Comparison of ENCODE assay signal across 19 cellular contexts in genomic region chr4:79609853-79610252, GRCh38.
"Had no signal": no experiment of that assay in that cellular context is flagged by ENCODE, and none has a peak within 500 bp of the region (broad histone marks: within the 10 kb centered on the region; RNA-seq: fewer than 3 reads in every experiment).

No MANE protein-coding gene starts in this region.

- H3K4me3 ChIP-seq: colonic mucosa, heart right ventricle, left lung, lung, sigmoid colon, thoracic aorta, upper lobe of left lung had no signal

- H3K27ac Mint-ChIP-seq: activated CD4-positive, alpha-beta T cell treated with anti-CD3 and anti-CD28 coated beads, Interleukin-2, amount 10 ng/mL, durations not matched to agents 24 days and 14 days; activated CD8-positive, alpha-beta memory T cell treated with anti-CD3 and anti-CD28 coated beads, Interleukin-2, amount 10 ng/mL, durations not matched to agents 7 days and 5 days; activated CD8-positive, alpha-beta T cell treated with anti-CD3 and anti-CD28 coated beads for 36 hours; activated naive CD4-positive, alpha-beta T cell treated with anti-CD3 and anti-CD28 coated beads, Interleukin-2, amount 50 U/mL, for 24 hours; naive thymus-derived CD8-positive, alpha-beta T cell had no signal

- FAIRE-seq: bronchial epithelial cell, keratinocyte had no signal

- DNase-seq: activated CD4-positive, alpha-beta T cell treated with anti-CD3 and anti-CD28 coated beads, Interleukin-2, amount 10 ng/mL, durations not matched to agents 24 days and 14 days; activated CD8-positive, alpha-beta memory T cell treated with anti-CD3 and anti-CD28 coated beads, Interleukin-2, amount 10 ng/mL, durations not matched to agents 7 days and 5 days; activated CD8-positive, alpha-beta T cell treated with anti-CD3 and anti-CD28 coated beads for 36 hours; activated gamma-delta T cell; activated T-cell treated with anti-CD3 and anti-CD28 coated beads for 4 hours; anterior cingulate cortex; colonic mucosa; heart right ventricle; left lung; naive thymus-derived CD8-positive, alpha-beta T cell; sigmoid colon; stimulated activated CD4-positive, alpha-beta T cell treated with anti-CD3 and anti-CD28 coated beads, Interleukin-4, amount 100 ng/mL, for 1 hour; stimulated activated naive CD4-positive, alpha-beta T cell treated with Interleukin-2 at 50 U/mL for 16 hours; upper lobe of left lung had no signal

- H3K9me3 ChIP-seq: colonic mucosa, left lung, sigmoid colon, thoracic aorta, upper lobe of left lung had no signal

- H3K4me1 ChIP-seq: colonic mucosa, left lung, upper lobe of left lung had no signal

- H3K4me3 Mint-ChIP-seq: activated CD4-positive, alpha-beta T cell treated with anti-CD3 and anti-CD28 coated beads, Interleukin-2, amount 10 ng/mL, durations not matched to agents 24 days and 14 days; activated CD8-positive, alpha-beta memory T cell treated with anti-CD3 and anti-CD28 coated beads, Interleukin-2, amount 10 ng/mL, durations not matched to agents 7 days and 5 days; activated CD8-positive, alpha-beta T cell treated with anti-CD3 and anti-CD28 coated beads for 36 hours; activated naive CD4-positive, alpha-beta T cell treated with anti-CD3 and anti-CD28 coated beads, Interleukin-2, amount 50 U/mL, for 24 hours; naive thymus-derived CD8-positive, alpha-beta T cell had no signal

- H3K36me3 ChIP-seq: colonic mucosa, heart right ventricle, left lung, sigmoid colon, thoracic aorta, upper lobe of left lung had no signal

- ATAC-seq: activated CD8-positive, alpha-beta memory T cell treated with anti-CD3 and anti-CD28 coated beads, Interleukin-2, amount 10 ng/mL, durations not matched to agents 7 days and 5 days; activated CD8-positive, alpha-beta T cell treated with anti-CD3 and anti-CD28 coated beads for 36 hours; heart right ventricle; left lung; naive thymus-derived CD8-positive, alpha-beta T cell had no signal

- H3K27ac ChIP-seq: colonic mucosa, heart right ventricle, left lung, thoracic aorta, upper lobe of left lung had no signal

- H3K36me3 Mint-ChIP-seq: activated CD8-positive, alpha-beta memory T cell treated with anti-CD3 and anti-CD28 coated beads, Interleukin-2, amount 10 ng/mL, durations not matched to agents 7 days and 5 days; activated naive CD4-positive, alpha-beta T cell treated with anti-CD3 and anti-CD28 coated beads, Interleukin-2, amount 50 U/mL, for 24 hours had no signal

- H3K4me1 Mint-ChIP-seq: activated CD4-positive, alpha-beta T cell treated with anti-CD3 and anti-CD28 coated beads, Interleukin-2, amount 10 ng/mL, durations not matched to agents 24 days and 14 days; activated CD8-positive, alpha-beta memory T cell treated with anti-CD3 and anti-CD28 coated beads, Interleukin-2, amount 10 ng/mL, durations not matched to agents 7 days and 5 days; activated naive CD4-positive, alpha-beta T cell treated with anti-CD3 and anti-CD28 coated beads, Interleukin-2, amount 50 U/mL, for 24 hours; naive thymus-derived CD8-positive, alpha-beta T cell had no signal

- H3K9me3 Mint-ChIP-seq: activated CD4-positive, alpha-beta T cell treated with anti-CD3 and anti-CD28 coated beads, Interleukin-2, amount 10 ng/mL, durations not matched to agents 24 days and 14 days; activated CD8-positive, alpha-beta T cell treated with anti-CD3 and anti-CD28 coated beads for 36 hours; activated naive CD4-positive, alpha-beta T cell treated with anti-CD3 and anti-CD28 coated beads, Interleukin-2, amount 50 U/mL, for 24 hours had no signal

- H3K27me3 ChIP-seq: colonic mucosa, heart right ventricle, left lung, sigmoid colon, upper lobe of left lung had no signal
